9 cellular contexts compared by ENCODE assay signal in the genomic region with DNA sequence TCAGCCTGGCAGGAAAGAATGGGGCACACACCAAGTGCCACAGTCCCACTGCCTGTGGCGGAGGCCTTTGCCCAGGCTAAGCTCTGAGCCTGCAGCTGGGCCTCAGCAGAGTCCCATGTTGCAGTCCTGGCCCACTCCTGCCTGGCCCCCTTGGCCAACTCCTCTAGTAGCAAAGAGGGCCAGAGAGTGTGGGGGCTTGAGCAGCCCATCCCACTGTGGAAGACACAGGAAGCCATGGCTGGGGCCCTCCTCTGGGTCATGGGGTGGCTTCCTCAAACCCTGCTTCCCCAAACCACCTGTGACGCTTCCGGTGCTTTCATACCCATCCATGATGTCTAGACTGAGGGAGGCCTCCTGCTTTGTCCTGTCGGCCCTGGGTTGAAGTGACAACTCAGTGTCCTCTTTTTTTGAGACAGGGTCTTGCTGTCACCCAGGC. TPM values are rescaled to one million over a fixed set of nuclear protein-coding genes. Genes with fewer than 3 reads are reported as not detected.
DNase-seq lines count a peak whose midpoint lies in the region; ATAC-seq, FAIRE-seq and TF ChIP-seq lines count a peak whose summit lies in the region.
"Had no signal": no experiment of that assay in that cellular context is flagged by ENCODE, and none has a peak within 500 bp of the region (broad histone marks: within the 10 kb centered on the region; RNA-seq: fewer than 3 reads in every experiment).

No MANE protein-coding gene starts in this region.

- intact Hi-C loops in A673 (cut with micrococcal nuclease; ENCODE audit: unreplicated experiment) (loop anchor here (5.0 to 10.0 kb wide), 2 partner anchors 132 to 209 kb away; partner anchors contain the start of genes RPL3 and TAB1), HepG2 (cut with micrococcal nuclease; ENCODE audit: unreplicated experiment) (no loop called here)

- no peak overlapping the region for H3K4me3 ChIP-seq in A673 (ENCODE audit: low read depth, low read length, poor library complexity, severe bottlenecking)
- H3K4me3 ChIP-seq in HepG2 (replicated peaks in 1 of 3; ENCODE audit: insufficient read depth in 1 of 3, low read depth in 2 of 3, low read length in 3 of 3) = no peak overlapping the region

- peaks cover 28% of the 10 kb centered on the region for H3K79me2 ChIP-seq in HepG2 (ENCODE audit: insufficient read depth, low read length)

- ATAC-seq in HepG2 = peak; percentile 27
- ATAC-seq in HG03520 (IDR thresholded peaks at IDR 0.05; ENCODE audit: unreplicated experiment) = no peak
- ATAC-seq in HG03108 (IDR thresholded peaks at IDR 0.05; ENCODE audit: unreplicated experiment) = no peak
- ATAC-seq in GM19035 (IDR thresholded peaks at IDR 0.05; ENCODE audit: unreplicated experiment) = no peak
- ATAC-seq: foreskin keratinocyte had no signal

- H3K27me3 ChIP-seq in A673 (replicated peaks; ENCODE audit: insufficient read depth, low read depth, low read length, poor library complexity) (no peaks in the 10 kb centered on the region), HepG2 (ENCODE audit: control insufficient read depth in 1 of 2, insufficient read depth in 2 of 2, low read length in 2 of 2) (no peaks in the 10 kb centered on the region)
- H3K27me3 ChIP-seq: foreskin keratinocyte had no signal

- peak overlapping the region; percentile 25 for H3K27ac ChIP-seq in A673 (ENCODE audit: low read depth, low read length, poor library complexity, severe bottlenecking)
- peak overlapping the region; percentile 40 for H3K27ac ChIP-seq in HepG2 (ENCODE audit: extremely low read length, insufficient read depth, low read length)
- H3K27ac ChIP-seq: foreskin keratinocyte had no signal

- H3K4me2 ChIP-seq in HepG2 (ENCODE audit: low read depth, low read length) = no peak overlapping the region

- in situ Hi-C loops in HepG2 (cut with HindIII; ENCODE audit: extremely low pct_ligation_motif_present, low pct_unique_long_range_greater_than_20kb) = no loop called here

- H3K36me3 ChIP-seq in A673 (ENCODE audit: insufficient read depth, low read length, poor library complexity, severe bottlenecking) (peaks cover 55% of the 10 kb centered on the region), HepG2 (replicated peaks in 1 of 2; ENCODE audit: control insufficient read depth in 1 of 2, insufficient read depth in 2 of 2, low read length in 2 of 2) (peaks cover 14 to 32% of the 10 kb centered on the region in 2 experiments)

- TF ChIP-seq EP300 in HepG2 (IDR thresholded peaks at IDR 0.05; ENCODE audit: low read depth in 2 of 2, low read length in 2 of 2) (no peak), HepG2 (CRISPR knock-in tag; IDR thresholded peaks at IDR 0.05; ENCODE audit: borderline replicate concordance) (no peak)

- H2AFZ ChIP-seq in HepG2 (ENCODE audit: low read length) = no peak overlapping the region

- H3K9me3 ChIP-seq in A673 (ENCODE audit: low read depth, low read length, poor library complexity, severe bottlenecking) (no peaks in the 10 kb centered on the region), HepG2 (ENCODE audit: low read length) (no peaks in the 10 kb centered on the region)

- TF ChIP-seq POLR2A in HepG2 (IDR thresholded peaks at IDR 0.05; ENCODE audit: insufficient read depth in 1 of 2, low read depth in 2 of 2, low read length in 2 of 2) = no peak

- no peak for DNase-seq in A673 (ENCODE audit: low spot score)
- DNase-seq in GM18507 (ENCODE audit: extremely low spot score, insufficient read length, low read depth) = no peak
- no peak for DNase-seq in T-helper 2 cell treated with Interferon-gamma antibody and Interleukin-4, amounts not matched to agents 5 μg/mL and 100 μg/mL, for 36 hours (ENCODE audit: low spot score)
- no peak for DNase-seq in HepG2 (ENCODE audit: low spot score)
- no peak for DNase-seq in nucleus accumbens (lab: John Stamatoyannopoulos, UW)
- DNase-seq: foreskin keratinocyte had no signal

- H3K27ac Mint-ChIP-seq in T-helper 2 cell treated with Interferon-gamma antibody and Interleukin-4, amounts not matched to agents 5 μg/mL and 100 μg/mL, for 36 hours = peak overlapping the region; percentile 38

- peaks cover 46% of the 10 kb centered on the region for H3K4me1 ChIP-seq in A673 (ENCODE audit: insufficient read depth, low read length, poor library complexity, severe bottlenecking)
- H3K4me1 ChIP-seq in HepG2 (ENCODE audit: insufficient read depth, low read length) = peaks cover 90% of the 10 kb centered on the region
- H3K4me1 ChIP-seq: foreskin keratinocyte had no signal

- POLR2A ChIA-PET in A673 (lab: Charles Lee; ENCODE audit: low non-redundant PET) (interaction anchor here (0.6 kb wide), 1 partner anchor 745 kb away, joined by 18 read pairs; no protein-coding TSS in a partner anchor), HepG2 (lab: Yijun Ruan, JAX) (interaction anchor here (0.6 to 11.2 kb wide), 5 partner anchors 16 to 207 kb away, joined by 4 to 167 read pairs (median 4); partner anchors contain the start of genes MIEF1 and RPL3)

- WGBS in HepG2 (ENCODE audit: low lambda C conversion rate) = 82% methylated on average over 4 of the region's 4 CpGs

- no peaks in the 10 kb centered on the region for H3K9me3 Mint-ChIP-seq in T-helper 2 cell treated with Interferon-gamma antibody and Interleukin-4, amounts not matched to agents 5 μg/mL and 100 μg/mL, for 36 hours

- H3K36me3 Mint-ChIP-seq in T-helper 2 cell treated with Interferon-gamma antibody and Interleukin-4, amounts not matched to agents 5 μg/mL and 100 μg/mL, for 36 hours (ENCODE audit: low read depth) = peaks cover 69% of the 10 kb centered on the region

- peaks cover 59% of the 10 kb centered on the region for H4K20me1 ChIP-seq in HepG2 (ENCODE audit: insufficient read depth, low read length)

- peak; percentile 55 for FAIRE-seq in GM18507 (lab: Jason Lieb, UNC)
- no peak for FAIRE-seq in HepG2 (lab: Jason Lieb, UNC)

- H3K4me1 Mint-ChIP-seq in T-helper 2 cell treated with Interferon-gamma antibody and Interleukin-4, amounts not matched to agents 5 μg/mL and 100 μg/mL, for 36 hours (ENCODE audit: low read depth) = peaks cover 64% of the 10 kb centered on the region

- TF ChIP-seq RAD21 in HepG2 (CRISPR knock-in tag; IDR thresholded peaks at IDR 0.05) = no peak

- BruUV-seq in A673 (replicated peaks; lab: Mats Ljungman, UMichigan) (no TSS peak), HepG2 (replicated peaks; lab: Mats Ljungman, UMichigan) (no TSS peak)

- no peak for TF ChIP-seq CTCF in A673 (conservative IDR thresholded peaks at IDR 0.05; ENCODE audit: low read depth, low read length)
- no peak for TF ChIP-seq CTCF in HepG2 (CRISPR knock-in tag; IDR thresholded peaks at IDR 0.05)

- no peaks in the 10 kb centered on the region for H3K27me3 Mint-ChIP-seq in T-helper 2 cell treated with Interferon-gamma antibody and Interleukin-4, amounts not matched to agents 5 μg/mL and 100 μg/mL, for 36 hours (ENCODE audit: low read depth)

- peak overlapping the region; percentile 32 for H3K4me3 Mint-ChIP-seq in T-helper 2 cell treated with Interferon-gamma antibody and Interleukin-4, amounts not matched to agents 5 μg/mL and 100 μg/mL, for 36 hours

- CTCF ChIA-PET in A673 (lab: Charles Lee) = no interaction called here
- CTCF ChIA-PET in HepG2 (lab: Yijun Ruan, JAX; ENCODE audit: low intra/inter-chr PET ratio, low total read pairs) = interaction anchor here (1.2 kb wide), 1 partner anchor 31 kb away, joined by 4 read pairs; no protein-coding TSS in a partner anchor

- H3K9ac ChIP-seq in HepG2 (ENCODE audit: insufficient read depth, low read depth, low read length) = no peak overlapping the region

RNA-seq across cellular contexts. Expression of gene RPS19BP1, which starts 5.8 kb away (rescaled TPM):
- 93.5 and 97.2 TPM in 2 replicates for total RNA-seq in A673 (2021)
- total RNA-seq in HepG2 (2016; rRNA removed; fragmentation: Illumina TruSeq; extraction: Trizol) = 81.3 and 88.2 TPM in 2 replicates
- 128 and 142 TPM in 2 replicates for total RNA-seq in HepG2 (2016; cell fraction: cytosol; rRNA removed; fragmentation: Illumina TruSeq; extraction: Trizol; ENCODE audit: low read depth)
- 77.0 and 92.6 TPM in 2 replicates for total RNA-seq in HepG2 (2016; cell fraction: insoluble cytoplasmic fraction; rRNA removed; fragmentation: Illumina TruSeq; extraction: Trizol)
- 138 and 159 TPM in 2 replicates for total RNA-seq in HepG2 (2016; cell fraction: membrane; rRNA removed; fragmentation: Illumina TruSeq; extraction: Trizol)
- 32.9 and 36.8 TPM in 2 replicates for total RNA-seq in HepG2 (2016; cell fraction: nucleus; rRNA removed; fragmentation: Illumina TruSeq; extraction: Trizol)
- 44.3 and 47.8 TPM in 2 replicates for polyA plus RNA-seq in HepG2 (2011; rRNA removed)
- polyA plus RNA-seq in HepG2 (2011; cell fraction: cytosol; rRNA removed) = 48.9 and 72.7 TPM in 2 replicates
- 39.6 and 43.4 TPM in 2 replicates for polyA plus RNA-seq in HepG2 (2011; cell fraction: nucleus; rRNA removed)
- polyA plus RNA-seq in HepG2 (2012) = 22.5 and 32.4 TPM in 2 replicates
- 155 and 179 TPM in 2 replicates for polyA plus RNA-seq in HepG2 (2016; cell fraction: cytosol; fragmentation: Illumina TruSeq; extraction: Trizol; ENCODE audit: low read depth)
- 84.3 and 101 TPM in 2 replicates for polyA plus RNA-seq in HepG2 (2016; cell fraction: insoluble cytoplasmic fraction; fragmentation: Illumina TruSeq; extraction: Trizol; ENCODE audit: low read depth)
- polyA plus RNA-seq in HepG2 (2016; cell fraction: membrane; fragmentation: Illumina TruSeq; extraction: Trizol; ENCODE audit: low read depth) = 130 and 146 TPM in 2 replicates
- 72.3 and 78.7 TPM in 2 replicates for polyA plus RNA-seq in HepG2 (2016; cell fraction: nucleus; fragmentation: Illumina TruSeq; extraction: Trizol; ENCODE audit: insufficient read depth, low read depth)
- polyA minus RNA-seq in HepG2 (2011; rRNA and poly(A)+ RNA removed; ENCODE audit: low replicate concordance) = 8.8 and 14.5 TPM in 2 replicates
- polyA minus RNA-seq in HepG2 (2011; cell fraction: cytosol; rRNA and poly(A)+ RNA removed) = 7.8 and 8.0 TPM in 2 replicates
- polyA minus RNA-seq in HepG2 (2011; cell fraction: nucleus; rRNA and poly(A)+ RNA removed) = 12.2 and 13.9 TPM in 2 replicates

RNA-seq across cellular contexts. Expression of gene ATF4, which starts 6.4 kb away (rescaled TPM):
- total RNA-seq in A673 (2021) = 476 and 573 TPM in 2 replicates
- 442 and 486 TPM in 2 replicates for total RNA-seq in HepG2 (2016; rRNA removed; fragmentation: Illumina TruSeq; extraction: Trizol)
- total RNA-seq in HepG2 (2016; cell fraction: cytosol; rRNA removed; fragmentation: Illumina TruSeq; extraction: Trizol; ENCODE audit: low read depth) = 489 and 519 TPM in 2 replicates
- total RNA-seq in HepG2 (2016; cell fraction: insoluble cytoplasmic fraction; rRNA removed; fragmentation: Illumina TruSeq; extraction: Trizol) = 409 and 471 TPM in 2 replicates
- total RNA-seq in HepG2 (2016; cell fraction: membrane; rRNA removed; fragmentation: Illumina TruSeq; extraction: Trizol) = 1,028 and 1,060 TPM in 2 replicates
- total RNA-seq in HepG2 (2016; cell fraction: nucleus; rRNA removed; fragmentation: Illumina TruSeq; extraction: Trizol) = 286 and 328 TPM in 2 replicates
- polyA plus RNA-seq in HepG2 (2011; rRNA removed) = 1,157 and 1,297 TPM in 2 replicates
- 1,218 and 1,254 TPM in 2 replicates for polyA plus RNA-seq in HepG2 (2011; cell fraction: cytosol; rRNA removed)
- polyA plus RNA-seq in HepG2 (2011; cell fraction: nucleus; rRNA removed) = 1,279 and 1,395 TPM in 2 replicates
- polyA plus RNA-seq in HepG2 (2012) = 465 and 610 TPM in 2 replicates
- 745 and 811 TPM in 2 replicates for polyA plus RNA-seq in HepG2 (2016; cell fraction: cytosol; fragmentation: Illumina TruSeq; extraction: Trizol; ENCODE audit: low read depth)
- polyA plus RNA-seq in HepG2 (2016; cell fraction: insoluble cytoplasmic fraction; fragmentation: Illumina TruSeq; extraction: Trizol; ENCODE audit: low read depth) = 563 and 623 TPM in 2 replicates
- polyA plus RNA-seq in HepG2 (2016; cell fraction: membrane; fragmentation: Illumina TruSeq; extraction: Trizol; ENCODE audit: low read depth) = 1,265 and 1,282 TPM in 2 replicates
- polyA plus RNA-seq in HepG2 (2016; cell fraction: nucleus; fragmentation: Illumina TruSeq; extraction: Trizol; ENCODE audit: insufficient read depth, low read depth) = 710 and 725 TPM in 2 replicates
- polyA minus RNA-seq in HepG2 (2011; rRNA and poly(A)+ RNA removed; ENCODE audit: low replicate concordance) = 242 and 314 TPM in 2 replicates
- polyA minus RNA-seq in HepG2 (2011; cell fraction: cytosol; rRNA and poly(A)+ RNA removed) = 175 and 193 TPM in 2 replicates
- 213 and 242 TPM in 2 replicates for polyA minus RNA-seq in HepG2 (2011; cell fraction: nucleus; rRNA and poly(A)+ RNA removed)

RNA-seq across cellular contexts. Expression of gene MIEF1, which starts 24.7 kb away (rescaled TPM):
- 47.1 and 55.1 TPM in 2 replicates for total RNA-seq in A673 (2021)
- 34.8 and 41.4 TPM in 2 replicates for total RNA-seq in HepG2 (2016; rRNA removed; fragmentation: Illumina TruSeq; extraction: Trizol)
- total RNA-seq in HepG2 (2016; cell fraction: cytosol; rRNA removed; fragmentation: Illumina TruSeq; extraction: Trizol; ENCODE audit: low read depth) = 5.5 and 6.5 TPM in 2 replicates
- 33.7 and 36.8 TPM in 2 replicates for total RNA-seq in HepG2 (2016; cell fraction: insoluble cytoplasmic fraction; rRNA removed; fragmentation: Illumina TruSeq; extraction: Trizol)
- 22.9 and 23.9 TPM in 2 replicates for total RNA-seq in HepG2 (2016; cell fraction: membrane; rRNA removed; fragmentation: Illumina TruSeq; extraction: Trizol)
- total RNA-seq in HepG2 (2016; cell fraction: nucleus; rRNA removed; fragmentation: Illumina TruSeq; extraction: Trizol) = 26.2 and 27.8 TPM in 2 replicates
- polyA plus RNA-seq in HepG2 (2011; rRNA removed) = 21.7 and 22.3 TPM in 2 replicates
- 19.7 and 20.6 TPM in 2 replicates for polyA plus RNA-seq in HepG2 (2011; cell fraction: cytosol; rRNA removed)
- polyA plus RNA-seq in HepG2 (2011; cell fraction: nucleus; rRNA removed) = 24.5 and 25.2 TPM in 2 replicates
- polyA plus RNA-seq in HepG2 (2012) = 28.6 and 29.6 TPM in 2 replicates
- polyA plus RNA-seq in HepG2 (2016; cell fraction: cytosol; fragmentation: Illumina TruSeq; extraction: Trizol; ENCODE audit: low read depth) = 2.6 and 3.1 TPM in 2 replicates
- polyA plus RNA-seq in HepG2 (2016; cell fraction: insoluble cytoplasmic fraction; fragmentation: Illumina TruSeq; extraction: Trizol; ENCODE audit: low read depth) = 31.2 and 35.5 TPM in 2 replicates
- 11.4 and 11.8 TPM in 2 replicates for polyA plus RNA-seq in HepG2 (2016; cell fraction: membrane; fragmentation: Illumina TruSeq; extraction: Trizol; ENCODE audit: low read depth)
- 32.6 and 32.8 TPM in 2 replicates for polyA plus RNA-seq in HepG2 (2016; cell fraction: nucleus; fragmentation: Illumina TruSeq; extraction: Trizol; ENCODE audit: insufficient read depth, low read depth)
- 36.4 and 63.8 TPM in 2 replicates for polyA minus RNA-seq in HepG2 (2011; rRNA and poly(A)+ RNA removed; ENCODE audit: low replicate concordance)
- 19.3 and 21.8 TPM in 2 replicates for polyA minus RNA-seq in HepG2 (2011; cell fraction: cytosol; rRNA and poly(A)+ RNA removed)
- polyA minus RNA-seq in HepG2 (2011; cell fraction: nucleus; rRNA and poly(A)+ RNA removed) = 27.2 and 33.9 TPM in 2 replicates

RNA-seq across cellular contexts. Expression of gene CACNA1I, which starts 43.8 kb away (rescaled TPM):
- total RNA-seq in A673 (2021) (0.90 and 1.4 TPM in 2 replicates), HepG2 (2016; rRNA removed; fragmentation: Illumina TruSeq; extraction: Trizol) (not detected in 2 replicates)
- not detected in 2 replicates for total RNA-seq in HepG2 (2016; cell fraction: cytosol; rRNA removed; fragmentation: Illumina TruSeq; extraction: Trizol; ENCODE audit: low read depth)
- not detected in 2 replicates for total RNA-seq in HepG2 (2016; cell fraction: insoluble cytoplasmic fraction; rRNA removed; fragmentation: Illumina TruSeq; extraction: Trizol)
- total RNA-seq in HepG2 (2016; cell fraction: membrane; rRNA removed; fragmentation: Illumina TruSeq; extraction: Trizol) = not detected in 2 replicates
- total RNA-seq in HepG2 (2016; cell fraction: nucleus; rRNA removed; fragmentation: Illumina TruSeq; extraction: Trizol) = not detected in 2 replicates
- not detected in 2 replicates for polyA plus RNA-seq in HepG2 (2011; rRNA removed)
- polyA plus RNA-seq in HepG2 (2011; cell fraction: cytosol; rRNA removed) = not detected in 2 replicates
- polyA plus RNA-seq in HepG2 (2011; cell fraction: nucleus; rRNA removed) = 0.02 TPM in 2 replicates
- polyA plus RNA-seq in HepG2 (2012) = 0.03 TPM in 1 of 2 replicates, not detected in the other
- not detected in 2 replicates for polyA plus RNA-seq in HepG2 (2016; cell fraction: cytosol; fragmentation: Illumina TruSeq; extraction: Trizol; ENCODE audit: low read depth)
- not detected in 2 replicates for polyA plus RNA-seq in HepG2 (2016; cell fraction: insoluble cytoplasmic fraction; fragmentation: Illumina TruSeq; extraction: Trizol; ENCODE audit: low read depth)
- not detected in 2 replicates for polyA plus RNA-seq in HepG2 (2016; cell fraction: membrane; fragmentation: Illumina TruSeq; extraction: Trizol; ENCODE audit: low read depth)
- polyA plus RNA-seq in HepG2 (2016; cell fraction: nucleus; fragmentation: Illumina TruSeq; extraction: Trizol; ENCODE audit: insufficient read depth, low read depth) = not detected in 2 replicates
- polyA minus RNA-seq in HepG2 (2011; rRNA and poly(A)+ RNA removed; ENCODE audit: low replicate concordance) = 0.04 and 0.05 TPM in 2 replicates
- not detected in 2 replicates for polyA minus RNA-seq in HepG2 (2011; cell fraction: cytosol; rRNA and poly(A)+ RNA removed)
- polyA minus RNA-seq in HepG2 (2011; cell fraction: nucleus; rRNA and poly(A)+ RNA removed) = not detected in 2 replicates
- polyA plus RNA-seq: foreskin keratinocyte had no signal
